ENCODE assay signal across 8 cellular contexts in genomic region chrX:53445977-53446376, GRCh38. TPM values are rescaled to one million over a fixed set of nuclear protein-coding genes. Genes with fewer than 3 reads are reported as not detected.
DNase-seq lines count a peak whose midpoint lies in the region; ATAC-seq and TF ChIP-seq lines count a peak whose summit lies in the region.

No MANE protein-coding gene starts in this region.

- no peak overlapping the region for H3K4me3 ChIP-seq in colonic mucosa

- intact Hi-C loops in colonic mucosa (cut with DNase I) = no loop called here

- peak overlapping the region in 1 of 10 donors; percentile 6 for H3K27ac Mint-ChIP-seq in naive thymus-derived CD8-positive, alpha-beta T cell

- H3K36me3 Mint-ChIP-seq in naive thymus-derived CD8-positive, alpha-beta T cell = no peaks in the 10 kb centered on the region

- H3K4me1 Mint-ChIP-seq in naive thymus-derived CD8-positive, alpha-beta T cell = peaks cover 0 to 6% (median 2%) of the 10 kb centered on the region in 4 donors

- H3K9ac ChIP-seq in colonic mucosa (ENCODE audit: low read depth in 2 of 2, low read length in 2 of 2) = no peak overlapping the region

- POLR2A ChIA-PET in naive thymus-derived CD8-positive, alpha-beta T cell (lab: Charles Lee) = no interaction called here

- H3K27me3 ChIP-seq in colonic mucosa = peaks cover 3% of the 10 kb centered on the region

- peak; percentile 20 to 59 (median 28) for DNase-seq in NCI-H1417 (lab: John Stamatoyannopoulos, UW)
- DNase-seq in NCI-H1417 treated with DMSO at 0.1 percent for 48 hours (lab: John Stamatoyannopoulos, UW) = no peak
- peak; percentile 26 for DNase-seq in LHCN-M2 (ENCODE audit: low read depth)
- DNase-seq in T-helper 9 cell = peak; percentile 21
- peak; percentile 52 for DNase-seq in colonic mucosa
- peak in 6 of 10 donors; percentile 14 to 41 (median 34) for DNase-seq in naive thymus-derived CD8-positive, alpha-beta T cell
- DNase-seq in NCI-H774 (lab: John Stamatoyannopoulos, UW) = no peak

- no peaks in the 10 kb centered on the region for H3K36me3 ChIP-seq in colonic mucosa

- ATAC-seq in naive thymus-derived CD8-positive, alpha-beta T cell = peak in 1 of 2 donors; percentile 53
- no peak for ATAC-seq in HG03097 (IDR thresholded peaks at IDR 0.05; ENCODE audit: low FRiP score, unreplicated experiment)

- peaks cover 0 to 2% (median 0%) of the 10 kb centered on the region in 5 donors for H3K27me3 Mint-ChIP-seq in naive thymus-derived CD8-positive, alpha-beta T cell

- H3K4me1 ChIP-seq in colonic mucosa = no peaks in the 10 kb centered on the region

- H3K27ac ChIP-seq in colonic mucosa = no peak overlapping the region

- peak; percentile 46 for TF ChIP-seq CTCF in colonic mucosa (IDR thresholded peaks at IDR 0.05)

- H3K4me3 Mint-ChIP-seq in naive thymus-derived CD8-positive, alpha-beta T cell = no peak overlapping the region

- H3K9me3 ChIP-seq in colonic mucosa = no peaks in the 10 kb centered on the region

- H3K9me3 Mint-ChIP-seq in naive thymus-derived CD8-positive, alpha-beta T cell = no peaks in the 10 kb centered on the region

RNA-seq across cellular contexts. Expression of gene HSD17B10, which starts 11.8 kb away (rescaled TPM):
- total RNA-seq in LHCN-M2 (2014; rRNA removed) (68.3 and 76.3 TPM in 2 replicates), colonic mucosa (100 to 1,000 TPM in 1 of 2 donors, 10 to 100 TPM in 1; 78.7 to 172 TPM)
- 123 TPM for polyA plus RNA-seq in LHCN-M2 (2012)
- 10 to 100 TPM; 35.3 to 38.6 TPM for total RNA-seq in naive thymus-derived CD8-positive, alpha-beta T cell
- 100 to 1,000 TPM; 144 to 152 (median 148) TPM for polyA plus RNA-seq in naive thymus-derived CD8-positive, alpha-beta T cell

RNA-seq across cellular contexts. Expression of gene RIBC1, which starts 23.3 kb away (rescaled TPM):
- 0.13 and 0.40 TPM in 2 replicates for total RNA-seq in LHCN-M2 (2014; rRNA removed)
- 0.39 TPM for polyA plus RNA-seq in LHCN-M2 (2012)
- total RNA-seq in colonic mucosa = under 1 TPM; 0.66 to 0.72 TPM
- total RNA-seq in naive thymus-derived CD8-positive, alpha-beta T cell = 1 to 10 TPM; 1.9 to 2.0 TPM
- polyA plus RNA-seq in naive thymus-derived CD8-positive, alpha-beta T cell = under 1 TPM in 2 of 3 donors, not detected in 1; 0.42 to 0.43 TPM

RNA-seq across cellular contexts. Expression of gene SMC1A, which starts 23.5 kb away (rescaled TPM):
- total RNA-seq in LHCN-M2 (2014; rRNA removed) (35.7 and 53.2 TPM in 2 replicates), colonic mucosa (100 to 1,000 TPM in 1 of 2 donors, 10 to 100 TPM in 1; 68.4 to 124 TPM)
- 29.0 TPM for polyA plus RNA-seq in LHCN-M2 (2012)
- 10 to 100 TPM; 64.8 to 68.0 TPM for total RNA-seq in naive thymus-derived CD8-positive, alpha-beta T cell
- polyA plus RNA-seq in naive thymus-derived CD8-positive, alpha-beta T cell = 10 to 100 TPM; 52.3 to 65.3 (median 55.4) TPM

Comparison
In these comparisons a context has a peak if more than half of its experiments do, and no peak if none do; other contexts are left out.
1. DNase-seq: peak in NCI-H1417 (3 of 3), LHCN-M2 (single experiment), T-helper 9 cell (single experiment), colonic mucosa (single experiment) and naive thymus-derived CD8-positive, alpha-beta T cell (6 of 10); none in NCI-H1417 treated with DMSO at 0.1 percent for 48 hours (single experiment) and NCI-H774 (single experiment).